18 cellular contexts compared by ENCODE assay signal in the genomic region with DNA sequence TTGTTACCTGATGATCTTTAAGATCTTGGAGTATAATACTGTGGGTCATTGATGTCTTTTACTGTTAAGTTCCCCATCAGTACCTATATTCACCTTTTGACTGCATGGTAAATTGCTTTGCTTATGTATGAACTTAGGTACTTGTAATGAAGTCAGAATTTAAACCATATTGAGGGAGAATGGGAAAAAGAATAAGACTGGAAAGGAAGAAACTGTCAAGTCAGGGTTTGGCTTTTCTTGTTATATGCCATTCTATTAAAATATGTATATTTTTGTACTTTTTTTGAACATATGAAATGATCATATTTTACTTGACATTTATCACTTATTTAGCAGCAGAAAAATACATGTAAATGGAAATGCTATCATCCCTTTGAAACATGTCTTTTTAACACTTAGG. TPM values are rescaled to one million over a fixed set of nuclear protein-coding genes. Genes with fewer than 3 reads are reported as not detected.
DNase-seq lines count a peak whose midpoint lies in the region; ATAC-seq, FAIRE-seq and TF ChIP-seq lines count a peak whose summit lies in the region.
"Had no signal": no experiment of that assay in that cellular context is flagged by ENCODE, and none has a peak within 500 bp of the region (broad histone marks: within the 10 kb centered on the region; RNA-seq: fewer than 3 reads in every experiment).

No MANE protein-coding gene starts in this region.

- TF ChIP-seq EP300 in GM12878 (IDR thresholded peaks at IDR 0.05; ENCODE audit: borderline replicate concordance in 1 of 2, control insufficient read depth in 1 of 2, low read depth in 2 of 2, low read length in 2 of 2): no peak

- H3K9me2 ChIP-seq in GM23248 (ENCODE audit: insufficient read depth): no peaks in the 10 kb centered on the region; the same call in 1 of the 2 replicates

- SMC1A ChIA-PET in GM12878 (lab: Charles Lee; ENCODE audit: uncharacterized antibody, unreplicated experiment): no interaction called here

- H3K4me1 Mint-ChIP-seq in nephron: peaks cover 54% of the 10 kb centered on the region
- H3K4me1 Mint-ChIP-seq in neural progenitor cell: peaks cover 17% of the 10 kb centered on the region

- TF ChIP-seq RAD21 in GM12878 (IDR thresholded peaks at IDR 0.05; ENCODE audit: insufficient read depth, low read depth, low read length): no peak

- POLR2A ChIA-PET in A673 (lab: Charles Lee; ENCODE audit: low non-redundant PET): no interaction called here
- POLR2A ChIA-PET in GM12878 (lab: Charles Lee): no interaction called here

- H3K9me3 ChIP-seq in A673 (ENCODE audit: low read depth, low read length, poor library complexity, severe bottlenecking): no peaks in the 10 kb centered on the region
- no peaks in the 10 kb centered on the region for H3K9me3 ChIP-seq in HUES64 (ENCODE audit: insufficient read depth, low read depth, low read length)
- H3K9me3 ChIP-seq in GM12878 (replicated peaks; ENCODE audit: control insufficient read depth, insufficient read depth, low read length): no peaks in the 10 kb centered on the region; the same call in 1 of the 3 replicates
- H3K9me3 ChIP-seq in neural progenitor cell (ENCODE audit: low read depth): no peaks in the 10 kb centered on the region
- no peaks in the 10 kb centered on the region for H3K9me3 ChIP-seq in GM23248 (ENCODE audit: low read depth)
- H3K9me3 ChIP-seq: HAP-1 had no signal

- peak; percentile 23 for FAIRE-seq in GM12878 (lab: Jason Lieb, UNC)
- FAIRE-seq: H1 had no signal

- H3K4me3 Mint-ChIP-seq in nephron: no peak overlapping the region
- no peak overlapping the region for H3K4me3 Mint-ChIP-seq in neural progenitor cell
- H3K4me3 Mint-ChIP-seq: B cell; CD8-positive, alpha-beta T cell had no signal

- BruUV-seq in A673 (replicated peaks; lab: Mats Ljungman, UMichigan) (no TSS peak), GM12878 (replicated peaks; lab: Mats Ljungman, UMichigan) (no TSS peak)

- H3K9ac ChIP-seq in HUES64 (ENCODE audit: low read depth, low read length): no peak overlapping the region
- H3K9ac ChIP-seq in GM12878 (ENCODE audit: control insufficient read depth, insufficient read depth, low read length): no peak overlapping the region
- H3K9ac ChIP-seq in neural progenitor cell: no peak overlapping the region
- no peak overlapping the region for H3K9ac ChIP-seq in GM23248
- H3K9ac ChIP-seq: BLaER1 treated with 17β-estradiol and CSF1 and Interleukin-3, amounts not matched to agents 10 nM and 100 nM had no signal

- RAD21 ChIA-PET in GM12878 (lab: Charles Lee; ENCODE audit: unreplicated experiment): no interaction called here

- H3K27ac Mint-ChIP-seq in nephron (peak overlapping the region; percentile 13 to 71 (median 21)), neural progenitor cell (no peak overlapping the region)
- H3K27ac Mint-ChIP-seq: B cell; CD8-positive, alpha-beta T cell had no signal

- intact Hi-C loops in A673 (cut with micrococcal nuclease; ENCODE audit: unreplicated experiment): no loop called here
- intact Hi-C loops in GM12878 (cut with micrococcal nuclease; ENCODE audit: unreplicated experiment): loop anchor here (5.0 kb wide), 1 partner anchor 58 kb away; the partner anchor contains the start of gene KIAA1958

- no peak overlapping the region for H3K4me2 ChIP-seq in GM12878 (ENCODE audit: control insufficient read depth, insufficient read depth)
- H3K4me2 ChIP-seq in neural progenitor cell: no peak overlapping the region
- H3K4me2 ChIP-seq in GM23248 (ENCODE audit: unreplicated experiment): no peak overlapping the region

- no peaks in the 10 kb centered on the region; the same call in 1 of the 2 replicates for H3K79me2 ChIP-seq in GM12878 (ENCODE audit: control insufficient read depth, insufficient read depth, low read length)
- H3K79me2 ChIP-seq in neural progenitor cell (ENCODE audit: low read depth): peaks cover 99% of the 10 kb centered on the region
- H3K79me2 ChIP-seq in GM23248 (ENCODE audit: insufficient read depth): peaks cover 96% of the 10 kb centered on the region

- ATAC-seq in GM12878: no peak
- ATAC-seq: CD8-positive, alpha-beta T cell had no signal

- H3K27me3 ChIP-seq in A673 (replicated peaks; ENCODE audit: insufficient read depth, low read depth, low read length, poor library complexity): no peaks in the 10 kb centered on the region
- no peaks in the 10 kb centered on the region for H3K27me3 ChIP-seq in HUES64 (ENCODE audit: insufficient read depth, low read length)
- no peaks in the 10 kb centered on the region for H3K27me3 ChIP-seq in GM12878 (replicated peaks in 1 of 2; ENCODE audit: control insufficient read depth in 2 of 2, insufficient read depth in 2 of 2, low read length in 1 of 2)
- H3K27me3 ChIP-seq in neural progenitor cell: no peaks in the 10 kb centered on the region
- no peaks in the 10 kb centered on the region for H3K27me3 ChIP-seq in GM23248 (replicated peaks; ENCODE audit: insufficient read depth)
- H3K27me3 ChIP-seq: BLaER1 treated with 17β-estradiol and CSF1 and Interleukin-3, amounts not matched to agents 10 nM and 100 nM had no signal

- peaks cover 42% of the 10 kb centered on the region for H3K4me1 ChIP-seq in A673 (ENCODE audit: insufficient read depth, low read length, poor library complexity, severe bottlenecking)
- H3K4me1 ChIP-seq in HUES64 (ENCODE audit: insufficient read depth, low read length): peaks cover 65% of the 10 kb centered on the region
- no peaks in the 10 kb centered on the region for H3K4me1 ChIP-seq in GM12878 (ENCODE audit: control insufficient read depth, insufficient read depth, low read length)
- peaks cover 43% of the 10 kb centered on the region for H3K4me1 ChIP-seq in neural progenitor cell
- H3K4me1 ChIP-seq in GM23248 (ENCODE audit: insufficient read depth): peaks cover 51% of the 10 kb centered on the region

- CTCF ChIA-PET in A673 (lab: Charles Lee): no interaction called here
- CTCF ChIA-PET in GM12878 (lab: Yijun Ruan, JAX): no interaction called here

- H3K27me3 Mint-ChIP-seq in nephron (ENCODE audit: low read depth): no peaks in the 10 kb centered on the region
- H3K27me3 Mint-ChIP-seq in neural progenitor cell (ENCODE audit: insufficient read depth, low read depth): no peaks in the 10 kb centered on the region
- H3K27me3 Mint-ChIP-seq: B cell had no signal

- H3K27ac ChIP-seq in A673 (ENCODE audit: low read depth, low read length, poor library complexity, severe bottlenecking): peak overlapping the region; percentile 37
- peak overlapping the region; percentile 1; the same call in 1 of the 2 replicates for H3K27ac ChIP-seq in HUES64 (ENCODE audit: low read depth, low read length)
- no peak overlapping the region for H3K27ac ChIP-seq in GM12878 (ENCODE audit: control insufficient read depth, insufficient read depth)
- H3K27ac ChIP-seq in neural progenitor cell: no peak overlapping the region
- H3K27ac ChIP-seq in GM23248: no peak overlapping the region
- H3K27ac ChIP-seq: BLaER1 treated with 17β-estradiol and CSF1 and Interleukin-3, amounts not matched to agents 10 nM and 100 nM had no signal

- H3K36me3 ChIP-seq in A673 (ENCODE audit: insufficient read depth, low read length, poor library complexity, severe bottlenecking) (no peaks in the 10 kb centered on the region), HUES64 (ENCODE audit: insufficient read depth, low read length) (no peaks in the 10 kb centered on the region), GM12878 (ENCODE audit: control insufficient read depth in 2 of 2, insufficient read depth in 2 of 2, low read length in 1 of 2) (no peaks in the 10 kb centered on the region), neural progenitor cell (no peaks in the 10 kb centered on the region), GM23248 (ENCODE audit: low read depth) (no peaks in the 10 kb centered on the region)
- H3K36me3 ChIP-seq: HAP-1 had no signal

- H2AFZ ChIP-seq in GM12878 (ENCODE audit: control insufficient read depth, low read depth, low read length) (no peak overlapping the region), neural progenitor cell (replicated peaks) (no peak overlapping the region), GM23248 (no peak overlapping the region)

- TF ChIP-seq POLR2A in GM12878 (IDR thresholded peaks at IDR 0.05; ENCODE audit: low read depth, low read length): no peak

- H3K4me3 ChIP-seq in A673 (ENCODE audit: low read depth, low read length, poor library complexity, severe bottlenecking) (no peak overlapping the region), HUES64 (ENCODE audit: low read length) (no peak overlapping the region), GM12878 (no peak overlapping the region), neural progenitor cell (no peak overlapping the region), GM23248 (no peak overlapping the region)
- H3K4me3 ChIP-seq: BLaER1 treated with 17β-estradiol and CSF1 and Interleukin-3, amounts not matched to agents 10 nM and 100 nM; HAP-1 had no signal

- in situ Hi-C loops in GM12878 (cut with MboI) (no loop called here), GM23248 (cut with MboI) (no loop called here)

- H3K9me3 Mint-ChIP-seq in nephron (peaks cover 3% of the 10 kb centered on the region), neural progenitor cell (peaks cover 21% of the 10 kb centered on the region)
- H3K9me3 Mint-ChIP-seq: CD8-positive, alpha-beta T cell had no signal

- peaks cover 36% of the 10 kb centered on the region for H3F3A ChIP-seq in neural progenitor cell (ENCODE audit: low read depth)
- peaks cover 5% of the 10 kb centered on the region for H3F3A ChIP-seq in GM23248 (ENCODE audit: insufficient read depth)

- 0 out of 2 replicates have a peak, but pooled peaks cover under 1% of the 10 kb centered on the region for H4K20me1 ChIP-seq in GM12878 (ENCODE audit: control insufficient read depth, insufficient read depth)
- peaks cover 85% of the 10 kb centered on the region for H4K20me1 ChIP-seq in neural progenitor cell (ENCODE audit: low read depth)
- H4K20me1 ChIP-seq in GM23248 (ENCODE audit: insufficient read depth): no peaks in the 10 kb centered on the region

- DNase-seq in A673 (ENCODE audit: low spot score) (no peak), GM12878 (ENCODE audit: low read depth, low spot score) (no peak), neural progenitor cell (ENCODE audit: low spot score) (no peak), GM23248 (no peak), NCI-H774 (lab: John Stamatoyannopoulos, UW) (no peak)
- DNase-seq in activated naive CD4-positive, alpha-beta T cell treated with anti-CD3 and anti-CD28 coated beads, Interleukin-2, amount 50 U/mL, for 16 hours: no peak
- DNase-seq: 8988T; Calu3; CD8-positive, alpha-beta T cell; DMS79 treated with DMSO at 0.1 percent for 48 hours; GF-D8; IMR-90 had no signal

- TF ChIP-seq CTCF in A673 (conservative IDR thresholded peaks at IDR 0.05; ENCODE audit: low read depth, low read length): no peak
- TF ChIP-seq CTCF in GM12878 (IDR thresholded peaks at IDR 0.05 in 2 of 3, conservative IDR thresholded peaks at IDR 0.05 in 1 of 3; ENCODE audit: control insufficient read depth in 2 of 3, extremely low read depth in 1 of 3, insufficient read depth in 1 of 3, low read depth in 3 of 3, low read length in 3 of 3): no peak
- TF ChIP-seq CTCF in nephron (IDR thresholded peaks at IDR 0.05; ENCODE audit: unreplicated experiment in 3 of 3): no peak
- TF ChIP-seq CTCF in neural progenitor cell (IDR thresholded peaks at IDR 0.05): no peak

- H3K36me3 Mint-ChIP-seq in nephron (ENCODE audit: low read depth): no peaks in the 10 kb centered on the region
- H3K36me3 Mint-ChIP-seq in neural progenitor cell: peaks cover 33% of the 10 kb centered on the region
- H3K36me3 Mint-ChIP-seq: CD8-positive, alpha-beta T cell had no signal

RNA-seq across cellular contexts. Expression of gene KIAA1958, which starts 58.6 kb away (rescaled TPM):
- 28.6 and 30.7 TPM in 2 replicates for total RNA-seq in A673 (2021)
- 18.6 TPM for polyA plus RNA-seq in HUES64 (2013, experiment 1 of 2)
- polyA plus RNA-seq in HUES64 (2013, experiment 2 of 2): 24.1 TPM
- total RNA-seq in GM12878 (2013; cell fraction: nucleolus; rRNA removed): 21.2 and 21.8 TPM in 2 replicates
- total RNA-seq in GM12878 (2014; rRNA removed): 3.5 TPM in 2 replicates
- total RNA-seq in GM12878 (2014; rRNA removed; fragmentation: Illumina TruSeq; extraction: Trizol): 4.7 and 4.9 TPM in 2 replicates
- total RNA-seq in GM12878 (2021): 7.3 and 8.7 TPM in 2 replicates
- polyA plus RNA-seq in GM12878 (2011; ENCODE audit: low read depth): 2.4 TPM
- polyA plus RNA-seq in GM12878 (2011; rRNA removed): 3.8 and 4.4 TPM in 2 replicates
- 4.3 and 5.9 TPM in 2 replicates for polyA plus RNA-seq in GM12878 (2011; cell fraction: cytosol; rRNA removed)
- polyA plus RNA-seq in GM12878 (2011; cell fraction: nucleus; rRNA removed): 6.0 and 7.4 TPM in 2 replicates
- 3.1 and 3.5 TPM in 2 replicates for polyA plus RNA-seq in GM12878 (2012)
- polyA plus RNA-seq in GM12878 (2014; fragmentation: Illumina TruSeq; extraction: Trizol): 5.6 and 6.5 TPM in 2 replicates
- under 1 TPM; 0.53 to 0.80 TPM for polyA plus RNA-seq in GM12878 (2014; fragmentation: Nextera tagmentation; extraction: Ambion mirVana)
- polyA plus RNA-seq in GM12878 (2014; rRNA removed): 2.4 and 2.5 TPM in 2 replicates
- 1 to 10 TPM; 2.8 to 4.6 TPM for polyA plus RNA-seq in GM12878 (2016; fragmentation: Nextera tagmentation; extraction: Ambion mirVana)
- 24.6 and 36.5 TPM in 2 replicates for polyA minus RNA-seq in GM12878 (2011; rRNA and poly(A)+ RNA removed)
- 8.2 and 10.9 TPM in 2 replicates for polyA minus RNA-seq in GM12878 (2011; cell fraction: cytosol; rRNA and poly(A)+ RNA removed)
- 12.3 and 19.9 TPM in 2 replicates for polyA minus RNA-seq in GM12878 (2011; cell fraction: nucleus; rRNA and poly(A)+ RNA removed)
- 29.8 and 31.4 TPM in 2 replicates for total RNA-seq in neural progenitor cell (ENCODE audit: low replicate concordance)
- 4.7 and 7.7 TPM in 2 replicates for total RNA-seq in GM23248 (2014; rRNA removed; shearing (Covaris generic))
- 7.2 and 7.8 TPM in 2 replicates for polyA plus RNA-seq in GM23248 (2016; fragmentation: Nextera tagmentation; extraction: Ambion mirVana)

Comparison
In these comparisons a context has a peak if more than half of its experiments do, and no peak if none do; other contexts are left out.
1. H3K27ac ChIP-seq: peak in A673 (single experiment) and HUES64 (single experiment); none in GM12878 (single experiment), neural progenitor cell (single experiment) and GM23248 (single experiment).